11 cellular contexts compared by ENCODE assay signal in the genomic region with DNA sequence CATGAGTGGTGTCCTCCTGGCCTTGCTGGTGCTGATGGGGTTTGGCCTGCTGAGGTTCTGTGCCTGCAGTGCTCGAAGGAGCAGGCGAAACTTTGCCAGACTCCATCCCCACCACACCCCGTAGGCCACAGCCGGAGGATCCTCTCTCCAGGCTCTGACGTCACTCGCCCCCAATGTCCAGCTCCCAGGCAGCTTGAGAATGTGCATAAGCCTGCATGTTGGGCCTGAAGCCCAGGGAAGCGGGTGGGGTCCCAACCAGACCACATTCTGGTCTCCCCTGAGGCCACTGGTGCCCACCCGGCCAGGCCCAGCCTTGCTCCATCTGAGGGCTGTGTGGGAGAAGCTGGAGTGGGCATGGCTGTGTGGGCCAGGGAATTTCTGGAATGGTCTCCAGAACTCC.
DNase-seq lines count a peak whose midpoint lies in the region; ATAC-seq and TF ChIP-seq lines count a peak whose summit lies in the region.
"Had no signal": no experiment of that assay in that cellular context is flagged by ENCODE, and none has a peak within 500 bp of the region (broad histone marks: within the 10 kb centered on the region; RNA-seq: fewer than 3 reads in every experiment).

No MANE protein-coding gene starts in this region.

- H3K4me1 ChIP-seq in RWPE2 (ENCODE audit: insufficient read depth, poor library complexity, severe bottlenecking) (peaks cover 24% of the 10 kb centered on the region), gastroesophageal sphincter (peaks cover 0 to 14% (median 2%) of the 10 kb centered on the region in 3 donors), osteoblast (ENCODE audit: insufficient read depth, low read length) (peaks cover 9% of the 10 kb centered on the region)

- ATAC-seq in RWPE2 (ENCODE audit: low read depth) (no peak), gastroesophageal sphincter (peak; percentile 47), GM19395 (IDR thresholded peaks at IDR 0.05; ENCODE audit: unreplicated experiment) (no peak)

- no peak overlapping the region for H2AFZ ChIP-seq in osteoblast (ENCODE audit: low read length)

- no peak for TF ChIP-seq CTCF in AG10803 (conservative IDR thresholded peaks at IDR 0.05; ENCODE audit: low read length)
- no peak for TF ChIP-seq CTCF in RWPE2 (IDR thresholded peaks at IDR 0.05; ENCODE audit: poor library complexity, severe bottlenecking)
- TF ChIP-seq CTCF in gastroesophageal sphincter (IDR thresholded peaks at IDR 0.05) = no peak
- no peak for TF ChIP-seq CTCF in osteoblast (IDR thresholded peaks at IDR 0.05; ENCODE audit: extremely low read depth, low read depth, low read length)

- H3K27ac ChIP-seq in RWPE2 (ENCODE audit: poor library complexity, severe bottlenecking) (peak overlapping the region; percentile 100), gastroesophageal sphincter (peak overlapping the region in 1 of 4 donors; percentile 61), osteoblast (ENCODE audit: low read depth, low read length) (peak overlapping the region; percentile 9)

- no peaks in the 10 kb centered on the region for H3K36me3 ChIP-seq in RWPE2 (ENCODE audit: low read depth)
- no peaks in the 10 kb centered on the region for H3K36me3 ChIP-seq in gastroesophageal sphincter
- no peaks in the 10 kb centered on the region for H3K36me3 ChIP-seq in osteoblast (ENCODE audit: insufficient read depth, low read length)

- peak; percentile 79 for DNase-seq in AG10803 (ENCODE audit: low read depth)
- DNase-seq in RWPE2 (ENCODE audit: low spot score) = peak; percentile 72
- peak; percentile 48 for DNase-seq in osteoblast (ENCODE audit: insufficient read length, low spot score, missing footprints)
- no peak for DNase-seq in NCI-H774 (lab: John Stamatoyannopoulos, UW)
- DNase-seq in nucleus accumbens (lab: John Stamatoyannopoulos, UW) = no peak
- DNase-seq in KBM-7 = no peak
- DNase-seq: caudate nucleus, SK-N-SH, substantia nigra had no signal

- no peak for TF ChIP-seq EP300 in gastroesophageal sphincter (IDR thresholded peaks at IDR 0.05)

- H3K9me3 ChIP-seq in RWPE2 (ENCODE audit: severe bottlenecking) (no peaks in the 10 kb centered on the region), gastroesophageal sphincter (no peaks in the 10 kb centered on the region), osteoblast (ENCODE audit: low read depth, low read length) (no peaks in the 10 kb centered on the region)
- H3K9me3 ChIP-seq: SK-N-SH had no signal

- 70% methylated on average over 4 of the region's 8 CpGs; no CpG with 5 or more reads in 1 of the 2 donors for WGBS in gastroesophageal sphincter (ENCODE audit: low coverage in 1 of 2), 2 donors

- H3K4me3 ChIP-seq in AG10803 (ENCODE audit: low read length) (no peak overlapping the region), RWPE2 (ENCODE audit: severe bottlenecking) (no peak overlapping the region), gastroesophageal sphincter (no peak overlapping the region), osteoblast (ENCODE audit: insufficient read depth, low read length) (no peak overlapping the region)

- H4K20me1 ChIP-seq in osteoblast (ENCODE audit: insufficient read depth, low read length) = no peaks in the 10 kb centered on the region

- H3K27me3 ChIP-seq in RWPE2 (ENCODE audit: insufficient read depth, poor library complexity, severe bottlenecking) (no peaks in the 10 kb centered on the region), gastroesophageal sphincter (no peaks in the 10 kb centered on the region), osteoblast (ENCODE audit: insufficient read depth, low read length) (no peaks in the 10 kb centered on the region)

- H3K4me2 ChIP-seq in osteoblast (ENCODE audit: insufficient read depth, low read length) = no peak overlapping the region

- TF ChIP-seq POLR2A in gastroesophageal sphincter (IDR thresholded peaks at IDR 0.05) = no peak

- no peaks in the 10 kb centered on the region for H3K79me2 ChIP-seq in osteoblast (ENCODE audit: insufficient read depth, low read length)

- in situ Hi-C loops in KBM-7 (cut with MboI; ENCODE audit: low pct_unique_long_range_greater_than_20kb, low sequenced_read_pairs) = no loop called here

Comparison
In these comparisons a context has a peak if more than half of its experiments do, and no peak if none do; other contexts are left out.
1. DNase-seq: peak in AG10803 (single experiment), RWPE2 (single experiment) and osteoblast (single experiment); none in NCI-H774 (single experiment), nucleus accumbens (0 of 56) and KBM-7 (single experiment).